ENCODE assay signal across 13 cellular contexts in the genomic region with DNA sequence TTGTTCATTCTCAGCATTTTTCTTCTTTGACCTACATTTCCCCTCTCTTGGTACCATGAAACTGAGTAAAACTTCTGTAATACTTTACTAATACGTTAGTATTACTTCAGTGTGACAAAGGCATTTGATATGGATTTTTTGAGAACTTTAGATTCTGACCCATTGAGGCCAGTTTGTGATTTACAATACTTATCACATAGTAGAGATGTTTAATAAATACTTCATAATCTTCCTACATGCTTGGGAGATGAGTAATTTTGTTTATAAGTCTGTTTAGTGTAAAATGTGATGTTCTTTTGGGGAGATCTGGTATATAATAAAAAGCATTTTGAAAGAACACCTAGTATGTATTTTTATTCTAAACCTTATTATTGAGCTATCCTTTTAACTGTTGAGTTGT. TPM values are rescaled to one million over a fixed set of nuclear protein-coding genes. Genes with fewer than 3 reads are reported as not detected.
DNase-seq lines count a peak whose midpoint lies in the region; ATAC-seq and TF ChIP-seq lines count a peak whose summit lies in the region.
"Had no signal": no experiment of that assay in that cellular context is flagged by ENCODE, and none has a peak within 500 bp of the region (broad histone marks: within the 10 kb centered on the region; RNA-seq: fewer than 3 reads in every experiment).

No MANE protein-coding gene starts in this region.

- no peak overlapping the region for H3K9ac ChIP-seq in SK-N-MC (ENCODE audit: insufficient read length)
- H3K9ac ChIP-seq: BLaER1 treated with 17β-estradiol and CSF1 and Interleukin-3, amounts not matched to agents 10 nM and 100 nM had no signal

- no peak for DNase-seq in activated naive CD8-positive, alpha-beta T cell treated with anti-CD3 and anti-CD28 coated beads for 36 hours
- DNase-seq in SK-N-MC (ENCODE audit: low read depth, low spot score) (no peak), fibroblast of villous mesenchyme (ENCODE audit: low read depth) (peak; percentile 77), ascending aorta (ENCODE audit: low spot score in 2 of 2) (no peak), mucosa of gallbladder (ENCODE audit: low spot score) (no peak)
- DNase-seq: 8988T; CD4-positive, CD25-positive, alpha-beta regulatory T cell; DMS79 treated with DMSO at 0.1 percent for 48 hours had no signal

- no peaks in the 10 kb centered on the region for H3K27me3 ChIP-seq in ascending aorta
- H3K27me3 ChIP-seq: BLaER1 treated with 17β-estradiol and CSF1 and Interleukin-3, amounts not matched to agents 10 nM and 100 nM had no signal

- H3K9me3 ChIP-seq in SK-N-MC (ENCODE audit: low read depth, low read length) = no peaks in the 10 kb centered on the region
- no peaks in the 10 kb centered on the region for H3K9me3 ChIP-seq in ascending aorta
- H3K9me3 ChIP-seq: BLaER1 treated with 17β-estradiol and CSF1 and Interleukin-3, amounts not matched to agents 10 nM and 100 nM had no signal

- no peaks in the 10 kb centered on the region for H3K4me1 ChIP-seq in ascending aorta

- no peaks in the 10 kb centered on the region for H3K9me3 Mint-ChIP-seq in activated naive CD8-positive, alpha-beta T cell (ENCODE audit: low read depth)
- no peaks in the 10 kb centered on the region for H3K9me3 Mint-ChIP-seq in activated naive CD8-positive, alpha-beta T cell treated with anti-CD3 and anti-CD28 coated beads for 36 hours
- H3K9me3 Mint-ChIP-seq: CD4-positive, CD25-positive, alpha-beta regulatory T cell had no signal

- H3K4me3 ChIP-seq in SK-N-MC (no peak overlapping the region), fibroblast of villous mesenchyme (ENCODE audit: low read depth, low read length) (no peak overlapping the region), ascending aorta (no peak overlapping the region)
- H3K4me3 ChIP-seq: BLaER1 treated with 17β-estradiol and CSF1 and Interleukin-3, amounts not matched to agents 10 nM and 100 nM had no signal

- H3K36me3 Mint-ChIP-seq in activated naive CD8-positive, alpha-beta T cell = peaks cover 20% of the 10 kb centered on the region
- peaks cover 16% of the 10 kb centered on the region for H3K36me3 Mint-ChIP-seq in activated naive CD8-positive, alpha-beta T cell treated with anti-CD3 and anti-CD28 coated beads for 36 hours

- H3K27ac Mint-ChIP-seq in activated naive CD8-positive, alpha-beta T cell = peak overlapping the region; percentile 34
- H3K27ac Mint-ChIP-seq in activated naive CD8-positive, alpha-beta T cell treated with anti-CD3 and anti-CD28 coated beads for 36 hours = no peak overlapping the region

- H3K36me3 ChIP-seq in SK-N-MC (ENCODE audit: insufficient read depth, low read length) (peaks cover 17% of the 10 kb centered on the region), ascending aorta (peaks cover 9% of the 10 kb centered on the region in 2 donors)

- H3K27ac ChIP-seq in SK-N-MC = 0 out of 2 replicates have a peak overlapping the region, but pooled peaks have one; percentile 10
- H3K27ac ChIP-seq in ascending aorta = no peak overlapping the region
- H3K27ac ChIP-seq: BLaER1 treated with 17β-estradiol and CSF1 and Interleukin-3, amounts not matched to agents 10 nM and 100 nM had no signal

- TF ChIP-seq CTCF in fibroblast of villous mesenchyme (IDR thresholded peaks at IDR 0.05; ENCODE audit: insufficient read depth, low read depth, low read length) (no peak), ascending aorta (IDR thresholded peaks at IDR 0.05) (no peak)

- intact Hi-C loops in ascending aorta (cut with DNase I) = no loop called here

- peaks cover 24% of the 10 kb centered on the region for H3K4me1 Mint-ChIP-seq in activated naive CD8-positive, alpha-beta T cell (ENCODE audit: low read depth)
- peaks cover 12% of the 10 kb centered on the region for H3K4me1 Mint-ChIP-seq in activated naive CD8-positive, alpha-beta T cell treated with anti-CD3 and anti-CD28 coated beads for 36 hours

- ATAC-seq in HG03442 (IDR thresholded peaks at IDR 0.05; ENCODE audit: unreplicated experiment) = no peak
- ATAC-seq: HCT116 had no signal

- no peaks in the 10 kb centered on the region for H3K27me3 Mint-ChIP-seq in activated naive CD8-positive, alpha-beta T cell
- no peaks in the 10 kb centered on the region for H3K27me3 Mint-ChIP-seq in activated naive CD8-positive, alpha-beta T cell treated with anti-CD3 and anti-CD28 coated beads for 36 hours
- H3K27me3 Mint-ChIP-seq: CD4-positive, CD25-positive, alpha-beta regulatory T cell had no signal

- no peak overlapping the region for H3K4me3 Mint-ChIP-seq in activated naive CD8-positive, alpha-beta T cell
- H3K4me3 Mint-ChIP-seq in activated naive CD8-positive, alpha-beta T cell treated with anti-CD3 and anti-CD28 coated beads for 36 hours = no peak overlapping the region
- H3K4me3 Mint-ChIP-seq: CD4-positive, CD25-positive, alpha-beta regulatory T cell had no signal

RNA-seq across cellular contexts. Expression of a gene that starts 29.7 kb away (rescaled TPM):
- total RNA-seq in activated naive CD8-positive, alpha-beta T cell treated with anti-CD3 and anti-CD28 coated beads for 36 hours = 10 to 100 TPM; 31.2 to 32.4 TPM
- total RNA-seq in fibroblast of villous mesenchyme = 24.2 and 38.0 TPM in 2 replicates
- total RNA-seq in ascending aorta = 6.4 TPM
- total RNA-seq in mucosa of gallbladder = 14.1 TPM

RNA-seq across cellular contexts. Expression of a gene that starts 50.9 kb away (rescaled TPM):
- not detected for total RNA-seq in activated naive CD8-positive, alpha-beta T cell treated with anti-CD3 and anti-CD28 coated beads for 36 hours
- total RNA-seq in fibroblast of villous mesenchyme = 0.32 and 0.43 TPM in 2 replicates
- total RNA-seq in ascending aorta = not detected
- total RNA-seq in mucosa of gallbladder = 7.8 TPM
- total RNA-seq: CD4-positive, CD25-positive, alpha-beta regulatory T cell; H4 had no signal
